Comparison of ENCODE assay signal across 8 cellular contexts in the genomic region with DNA sequence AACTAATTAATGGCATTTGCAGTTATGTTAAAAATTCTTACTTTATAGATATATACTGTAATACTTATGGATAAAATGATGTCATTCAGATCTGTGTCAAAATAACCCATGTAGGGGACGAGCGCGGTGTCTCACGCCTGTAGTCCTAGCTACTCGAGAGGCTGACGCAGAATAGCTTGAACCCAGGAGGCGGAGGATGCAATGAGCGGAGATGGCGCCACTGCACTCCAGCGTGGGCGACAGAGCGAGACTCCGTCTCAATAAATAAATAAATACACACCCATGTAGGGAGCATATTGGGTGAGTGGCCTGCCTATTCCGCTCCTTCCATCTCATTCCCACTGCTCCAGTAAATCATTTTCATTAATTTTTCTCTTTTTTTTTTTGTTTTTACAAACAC. TPM values are rescaled to one million over a fixed set of nuclear protein-coding genes. Genes with fewer than 3 reads are reported as not detected.
DNase-seq lines count a peak whose midpoint lies in the region; ATAC-seq and TF ChIP-seq lines count a peak whose summit lies in the region.

No MANE protein-coding gene starts in this region.

- no peaks in the 10 kb centered on the region for H3K9me3 ChIP-seq in suprapubic skin

- no peaks in the 10 kb centered on the region for H3K9me3 Mint-ChIP-seq in activated T-cell treated with anti-CD3 and anti-CD28 coated beads, Interleukin-2, amount 50 U/mL, for 4 hours

- H3K36me3 ChIP-seq in suprapubic skin = peaks cover 36% of the 10 kb centered on the region

- no peaks in the 10 kb centered on the region for H3K27me3 ChIP-seq in suprapubic skin

- no peak for TF ChIP-seq POLR2A in suprapubic skin (IDR thresholded peaks at IDR 0.05)

- peaks cover 31% of the 10 kb centered on the region for H3K4me1 Mint-ChIP-seq in activated T-cell treated with anti-CD3 and anti-CD28 coated beads, Interleukin-2, amount 50 U/mL, for 4 hours (ENCODE audit: low read depth)

- TF ChIP-seq CTCF in suprapubic skin (IDR thresholded peaks at IDR 0.05) = no peak

- peaks cover 30% of the 10 kb centered on the region for H3K36me3 Mint-ChIP-seq in activated T-cell treated with anti-CD3 and anti-CD28 coated beads, Interleukin-2, amount 50 U/mL, for 4 hours (ENCODE audit: insufficient read depth)

- TF ChIP-seq EP300 in suprapubic skin (IDR thresholded peaks at IDR 0.05) = no peak

- peak overlapping the region; percentile 99 for H3K4me3 Mint-ChIP-seq in activated T-cell treated with anti-CD3 and anti-CD28 coated beads, Interleukin-2, amount 50 U/mL, for 4 hours

- 62% methylated on average over 14 of the region's 14 CpGs for WGBS in suprapubic skin

- ATAC-seq in activated T-cell treated with anti-CD3 and anti-CD28 coated beads, Interleukin-2, amount 50 U/mL, for 4 hours = peak; percentile 21 to 26
- no peak for ATAC-seq in HG03460 (IDR thresholded peaks at IDR 0.05; ENCODE audit: unreplicated experiment)

- H3K4me1 ChIP-seq in suprapubic skin = peaks cover 4% of the 10 kb centered on the region

- no peaks in the 10 kb centered on the region for H3K27me3 Mint-ChIP-seq in activated T-cell treated with anti-CD3 and anti-CD28 coated beads, Interleukin-2, amount 50 U/mL, for 4 hours (ENCODE audit: low read depth)

- H3K4me3 ChIP-seq in suprapubic skin = peak overlapping the region; percentile 64

- peak overlapping the region; percentile 84 for H3K27ac ChIP-seq in suprapubic skin

- DNase-seq in activated T-cell treated with anti-CD3 and anti-CD28 coated beads, Interleukin-2, amount 50 U/mL, for 4 hours = peak; percentile 34
- no peak for DNase-seq in activated T-cell treated with anti-CD3 and anti-CD28 coated beads, Interleukin-2, amount 50 U/mL, for 1 hour
- DNase-seq in amniotic epithelial cell (ENCODE audit: low read depth) (peak; percentile 43), kidney tubule cell (ENCODE audit: low spot score) (peak; percentile 41), suprapubic skin (ENCODE audit: low spot score in 2 of 2) (peak in 1 of 2 donors; percentile 56), SW 1271 (lab: John Stamatoyannopoulos, UW) (no peak), NCI-H187 treated with DMSO at 0.1 percent for 48 hours (lab: John Stamatoyannopoulos, UW) (no peak)

RNA-seq across cellular contexts. Expression of a gene that starts 7.1 kb away (rescaled TPM):
- total RNA-seq in activated T-cell treated with anti-CD3 and anti-CD28 coated beads, Interleukin-2, amount 50 U/mL, for 4 hours = 100 to 1,000 TPM; 372 to 430 (median 428) TPM
- 100 to 1,000 TPM; 113 to 159 (median 126) TPM for total RNA-seq in suprapubic skin

RNA-seq across cellular contexts. Expression of a gene that starts 17.7 kb away (rescaled TPM):
- 10 to 100 TPM; 13.4 to 21.6 (median 17.1) TPM for total RNA-seq in activated T-cell treated with anti-CD3 and anti-CD28 coated beads, Interleukin-2, amount 50 U/mL, for 4 hours
- total RNA-seq in suprapubic skin = 1 to 10 TPM in 1 of 4 donors, under 1 TPM in 1, not detected in 2; 0.72 to 5.0 TPM

Comparison
In these comparisons a context has a peak if more than half of its experiments do, and no peak if none do; other contexts are left out.
1. DNase-seq: peak in activated T-cell treated with anti-CD3 and anti-CD28 coated beads, Interleukin-2, amount 50 U/mL, for 4 hours (single experiment), amniotic epithelial cell (single experiment) and kidney tubule cell (single experiment); none in activated T-cell treated with anti-CD3 and anti-CD28 coated beads, Interleukin-2, amount 50 U/mL, for 1 hour (single experiment), SW 1271 (0 of 2) and NCI-H187 treated with DMSO at 0.1 percent for 48 hours (single experiment).